30 cellular contexts compared by ENCODE assay signal in genomic region chr21:37568415-37568814, GRCh38.
"Had no signal": no experiment of that assay in that cellular context is flagged by ENCODE, and none has a peak within 500 bp of the region (broad histone marks: within the 10 kb centered on the region; RNA-seq: fewer than 3 reads in every experiment).

No MANE protein-coding gene starts in this region.

- H3K27ac Mint-ChIP-seq: activated CD4-positive, alpha-beta memory T cell treated with anti-CD3 and anti-CD28 coated beads for 36 hours; activated CD4-positive, alpha-beta T cell treated with anti-CD3 and anti-CD28 coated beads for 36 hours; activated CD4-positive, alpha-beta T cell treated with anti-CD3 and anti-CD28 coated beads, Interleukin-2, amount 10 ng/mL, durations not matched to agents 24 days and 14 days; activated CD8-positive, alpha-beta memory T cell treated with anti-CD3 and anti-CD28 coated beads, Interleukin-2, amount 10 ng/mL, durations not matched to agents 7 days and 5 days; activated CD8-positive, alpha-beta T cell treated with anti-CD3 and anti-CD28 coated beads, Interleukin-2, amount 10 ng/mL, durations not matched to agents 7 days and 5 days; activated naive CD4-positive, alpha-beta T cell treated with anti-CD3 and anti-CD28 coated beads for 36 hours; activated naive CD4-positive, alpha-beta T cell treated with anti-CD3 and anti-CD28 coated beads, Interleukin-2, amount 50 U/mL, for 24 hours; activated naive CD8-positive, alpha-beta T cell treated with anti-CD3 and anti-CD28 coated beads for 36 hours; activated naive CD8-positive, alpha-beta T cell treated with anti-CD3 and anti-CD28 coated beads, Interleukin-2, amount 50 U/mL, for 24 hours; activated T-helper 1 cell treated with anti-CD3 and anti-CD28 coated beads, Interleukin-12 subunit alpha, Interleukin-12 subunit beta, Interleukin-2, Interleukin-4 antibody, amounts not matched to agents 30 ng/mL and 10 ng/mL and 1 ng/mL, durations not matched to agents 14 hours and 24 hours and 36 hours; activated T-helper 2 cell treated with anti-CD3 and anti-CD28 coated beads, Interferon-gamma antibody, Interleukin-2, Interleukin-4, amounts not matched to agents 10 μg/mL and 5 μg/mL and 100 μg/mL, durations not matched to agents 14 hours and 24 hours and 36 hours; effector memory CD8-positive, alpha-beta T cell had no signal

- H3K4me3 ChIP-seq: adrenal gland, body of pancreas, esophagus muscularis mucosa, gastroesophageal sphincter had no signal

- H3K9me3 ChIP-seq: adrenal gland, body of pancreas, esophagus muscularis mucosa, gastroesophageal sphincter had no signal

- DNase-seq: activated CD4-positive, alpha-beta memory T cell treated with anti-CD3 and anti-CD28 coated beads for 36 hours; activated CD4-positive, alpha-beta T cell treated with anti-CD3 and anti-CD28 coated beads for 36 hours; activated CD4-positive, alpha-beta T cell treated with anti-CD3 and anti-CD28 coated beads, Interleukin-2, amount 10 ng/mL, durations not matched to agents 24 days and 14 days; activated CD4-positive, CD25-positive, alpha-beta regulatory T cell; activated CD4-positive, CD25-positive, alpha-beta regulatory T cell treated with anti-CD3 and anti-CD28 coated beads, Interleukin-2, amount 50 U/mL, for 72 hours; activated CD8-positive, alpha-beta memory T cell treated with anti-CD3 and anti-CD28 coated beads, Interleukin-2, amount 10 ng/mL, durations not matched to agents 7 days and 5 days; activated CD8-positive, alpha-beta memory T cell treated with anti-CD3 and anti-CD28 coated beads, Interleukin-2, amount 50 U/mL, for 4 hours; activated CD8-positive, alpha-beta T cell treated with anti-CD3 and anti-CD28 coated beads, Interleukin-2, amount 10 ng/mL, durations not matched to agents 7 days and 5 days; activated effector memory CD4-positive, alpha-beta T cell treated with anti-CD3 and anti-CD28 coated beads, Interleukin-2, amount 50 U/mL, for 16 hours; activated naive CD4-positive, alpha-beta T cell treated with anti-CD3 and anti-CD28 coated beads for 36 hours; activated naive CD8-positive, alpha-beta T cell treated with anti-CD3 and anti-CD28 coated beads for 36 hours; activated naive CD8-positive, alpha-beta T cell treated with anti-CD3 and anti-CD28 coated beads, Interleukin-2, amount 50 U/mL, for 24 hours; activated T-cell treated with anti-CD3 and anti-CD28 coated beads, Interleukin-2, amount 50 U/mL, for 1 hour; activated T-cell treated with anti-CD3 and anti-CD28 coated beads, Interleukin-2, amount 50 U/mL, for 48 hours; adrenal gland; amygdala; aorta; body of pancreas; cortex of kidney; dermis blood vessel endothelial cell; effector CD4-positive, alpha-beta T cell; effector memory CD8-positive, alpha-beta T cell; erythroblast; foreskin keratinocyte; T-helper 2 cell had no signal

- H3K36me3 Mint-ChIP-seq: activated CD4-positive, alpha-beta memory T cell treated with anti-CD3 and anti-CD28 coated beads for 36 hours; activated CD8-positive, alpha-beta memory T cell treated with anti-CD3 and anti-CD28 coated beads, Interleukin-2, amount 10 ng/mL, durations not matched to agents 7 days and 5 days; activated naive CD4-positive, alpha-beta T cell treated with anti-CD3 and anti-CD28 coated beads, Interleukin-2, amount 50 U/mL, for 24 hours; activated naive CD8-positive, alpha-beta T cell treated with anti-CD3 and anti-CD28 coated beads for 36 hours had no signal

- ATAC-seq: activated CD4-positive, alpha-beta T cell treated with anti-CD3 and anti-CD28 coated beads for 36 hours; activated CD8-positive, alpha-beta memory T cell treated with anti-CD3 and anti-CD28 coated beads, Interleukin-2, amount 10 ng/mL, durations not matched to agents 7 days and 5 days; activated CD8-positive, alpha-beta T cell treated with anti-CD3 and anti-CD28 coated beads, Interleukin-2, amount 10 ng/mL, durations not matched to agents 7 days and 5 days; activated naive CD8-positive, alpha-beta T cell treated with anti-CD3 and anti-CD28 coated beads, Interleukin-2, amount 50 U/mL, for 24 hours; body of pancreas; effector memory CD8-positive, alpha-beta T cell; foreskin keratinocyte; gastroesophageal sphincter had no signal

- H3K9me3 Mint-ChIP-seq: activated CD4-positive, alpha-beta memory T cell treated with anti-CD3 and anti-CD28 coated beads for 36 hours; activated CD4-positive, alpha-beta T cell treated with anti-CD3 and anti-CD28 coated beads, Interleukin-2, amount 10 ng/mL, durations not matched to agents 24 days and 14 days; activated naive CD4-positive, alpha-beta T cell treated with anti-CD3 and anti-CD28 coated beads for 36 hours; activated naive CD4-positive, alpha-beta T cell treated with anti-CD3 and anti-CD28 coated beads, Interleukin-2, amount 50 U/mL, for 24 hours; activated naive CD8-positive, alpha-beta T cell treated with anti-CD3 and anti-CD28 coated beads for 36 hours; activated naive CD8-positive, alpha-beta T cell treated with anti-CD3 and anti-CD28 coated beads, Interleukin-2, amount 50 U/mL, for 24 hours; activated T-helper 1 cell treated with anti-CD3 and anti-CD28 coated beads, Interleukin-12 subunit alpha, Interleukin-12 subunit beta, Interleukin-2, Interleukin-4 antibody, amounts not matched to agents 30 ng/mL and 10 ng/mL and 1 ng/mL, durations not matched to agents 14 hours and 24 hours and 36 hours; activated T-helper 2 cell treated with anti-CD3 and anti-CD28 coated beads, Interferon-gamma antibody, Interleukin-2, Interleukin-4, amounts not matched to agents 10 μg/mL and 5 μg/mL and 100 μg/mL, durations not matched to agents 14 hours and 24 hours and 36 hours; effector memory CD8-positive, alpha-beta T cell had no signal

- H3K27me3 Mint-ChIP-seq: activated CD4-positive, alpha-beta memory T cell treated with anti-CD3 and anti-CD28 coated beads for 36 hours; activated CD4-positive, alpha-beta T cell treated with anti-CD3 and anti-CD28 coated beads for 36 hours; activated naive CD4-positive, alpha-beta T cell treated with anti-CD3 and anti-CD28 coated beads, Interleukin-2, amount 50 U/mL, for 24 hours; activated naive CD8-positive, alpha-beta T cell treated with anti-CD3 and anti-CD28 coated beads for 36 hours; activated naive CD8-positive, alpha-beta T cell treated with anti-CD3 and anti-CD28 coated beads, Interleukin-2, amount 50 U/mL, for 24 hours had no signal

- H3K27ac ChIP-seq: adrenal gland, body of pancreas, esophagus muscularis mucosa, foreskin keratinocyte, gastroesophageal sphincter had no signal

- H3K4me3 Mint-ChIP-seq: activated CD4-positive, alpha-beta memory T cell treated with anti-CD3 and anti-CD28 coated beads for 36 hours; activated CD4-positive, alpha-beta T cell treated with anti-CD3 and anti-CD28 coated beads for 36 hours; activated CD4-positive, alpha-beta T cell treated with anti-CD3 and anti-CD28 coated beads, Interleukin-2, amount 10 ng/mL, durations not matched to agents 24 days and 14 days; activated CD8-positive, alpha-beta memory T cell treated with anti-CD3 and anti-CD28 coated beads, Interleukin-2, amount 10 ng/mL, durations not matched to agents 7 days and 5 days; activated CD8-positive, alpha-beta T cell treated with anti-CD3 and anti-CD28 coated beads, Interleukin-2, amount 10 ng/mL, durations not matched to agents 7 days and 5 days; activated naive CD4-positive, alpha-beta T cell treated with anti-CD3 and anti-CD28 coated beads for 36 hours; activated naive CD4-positive, alpha-beta T cell treated with anti-CD3 and anti-CD28 coated beads, Interleukin-2, amount 50 U/mL, for 24 hours; activated naive CD8-positive, alpha-beta T cell treated with anti-CD3 and anti-CD28 coated beads for 36 hours; activated naive CD8-positive, alpha-beta T cell treated with anti-CD3 and anti-CD28 coated beads, Interleukin-2, amount 50 U/mL, for 24 hours; activated T-helper 1 cell treated with anti-CD3 and anti-CD28 coated beads, Interleukin-12 subunit alpha, Interleukin-12 subunit beta, Interleukin-2, Interleukin-4 antibody, amounts not matched to agents 30 ng/mL and 10 ng/mL and 1 ng/mL, durations not matched to agents 14 hours and 24 hours and 36 hours; effector memory CD8-positive, alpha-beta T cell had no signal

- H3K36me3 ChIP-seq: adrenal gland, esophagus muscularis mucosa, gastroesophageal sphincter had no signal

- H3K27me3 ChIP-seq: adrenal gland, body of pancreas, esophagus muscularis mucosa, gastroesophageal sphincter had no signal
